1 cellular context compared by ENCODE assay signal in genomic region chr6:107735906-107736635, GRCh38.
TF ChIP-seq lines count a peak whose summit lies in the region.

No MANE protein-coding gene starts in this region.

TF ChIP-seq in GM23338, 12 proteins besides CTCF, POLR2A, EP300 and RAD21 (continued from another document):
- no peak for TF ChIP-seq REST (IDR thresholded peaks at IDR 0.05; ENCODE audit: unreplicated experiment)
- TF ChIP-seq STAT1 (IDR thresholded peaks at IDR 0.05; ENCODE audit: unreplicated experiment): no peak
- no peak for TF ChIP-seq NANOG (IDR thresholded peaks at IDR 0.05; ENCODE audit: borderline replicate concordance)
- TF ChIP-seq EZH2 (IDR thresholded peaks at IDR 0.05; ENCODE audit: low read depth, unreplicated experiment): no peak
- no peak for TF ChIP-seq ZNF462 (CRISPR knock-in tag; IDR thresholded peaks at IDR 0.05)
